ENCODE assay signal across 2 cellular contexts in the genomic region with DNA sequence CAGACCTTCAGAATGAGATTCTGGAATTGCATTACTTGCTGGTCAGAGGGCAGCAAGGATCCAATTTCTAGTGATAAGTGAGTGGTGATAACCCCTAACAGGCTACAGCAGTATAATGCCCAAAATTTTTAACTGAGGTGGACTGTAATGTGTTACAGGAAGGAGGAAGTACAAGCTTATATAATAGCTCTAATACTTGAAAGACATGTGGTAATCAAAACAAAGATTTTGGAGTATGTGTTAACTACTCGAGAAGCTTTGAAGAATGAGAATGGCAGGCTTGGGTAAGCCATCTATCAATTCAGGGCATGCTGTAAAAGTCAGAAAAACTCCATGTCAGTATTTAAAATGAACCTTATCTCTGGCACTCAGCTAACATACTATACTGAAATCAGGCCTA.
TF ChIP-seq lines count a peak whose summit lies in the region.

No MANE protein-coding gene starts in this region.

TF ChIP-seq in SK-N-SH, 30 proteins besides CTCF, POLR2A, EP300 and RAD21 (continued from another document):
- TF ChIP-seq, protein P1, sequence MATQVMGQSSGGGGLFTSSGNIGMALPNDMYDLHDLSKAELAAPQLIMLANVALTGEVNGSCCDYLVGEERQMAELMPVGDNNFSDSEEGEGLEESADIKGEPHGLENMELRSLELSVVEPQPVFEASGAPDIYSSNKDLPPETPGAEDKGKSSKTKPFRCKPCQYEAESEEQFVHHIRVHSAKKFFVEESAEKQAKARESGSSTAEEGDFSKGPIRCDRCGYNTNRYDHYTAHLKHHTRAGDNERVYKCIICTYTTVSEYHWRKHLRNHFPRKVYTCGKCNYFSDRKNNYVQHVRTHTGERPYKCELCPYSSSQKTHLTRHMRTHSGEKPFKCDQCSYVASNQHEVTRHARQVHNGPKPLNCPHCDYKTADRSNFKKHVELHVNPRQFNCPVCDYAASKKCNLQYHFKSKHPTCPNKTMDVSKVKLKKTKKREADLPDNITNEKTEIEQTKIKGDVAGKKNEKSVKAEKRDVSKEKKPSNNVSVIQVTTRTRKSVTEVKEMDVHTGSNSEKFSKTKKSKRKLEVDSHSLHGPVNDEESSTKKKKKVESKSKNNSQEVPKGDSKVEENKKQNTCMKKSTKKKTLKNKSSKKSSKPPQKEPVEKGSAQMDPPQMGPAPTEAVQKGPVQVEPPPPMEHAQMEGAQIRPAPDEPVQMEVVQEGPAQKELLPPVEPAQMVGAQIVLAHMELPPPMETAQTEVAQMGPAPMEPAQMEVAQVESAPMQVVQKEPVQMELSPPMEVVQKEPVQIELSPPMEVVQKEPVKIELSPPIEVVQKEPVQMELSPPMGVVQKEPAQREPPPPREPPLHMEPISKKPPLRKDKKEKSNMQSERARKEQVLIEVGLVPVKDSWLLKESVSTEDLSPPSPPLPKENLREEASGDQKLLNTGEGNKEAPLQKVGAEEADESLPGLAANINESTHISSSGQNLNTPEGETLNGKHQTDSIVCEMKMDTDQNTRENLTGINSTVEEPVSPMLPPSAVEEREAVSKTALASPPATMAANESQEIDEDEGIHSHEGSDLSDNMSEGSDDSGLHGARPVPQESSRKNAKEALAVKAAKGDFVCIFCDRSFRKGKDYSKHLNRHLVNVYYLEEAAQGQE (IDR thresholded peaks at IDR 0.05; ENCODE audit: low read depth, low read length), result no peak
- TF ChIP-seq ELF1 (IDR thresholded peaks at IDR 0.05), result no peak

TF ChIP-seq in SK-N-SH treated with all-trans-retinoic acid at 6 μM for 48 hours, 23 proteins besides CTCF, POLR2A, EP300 and RAD21 (continued from another document):
- TF ChIP-seq, protein P2, sequence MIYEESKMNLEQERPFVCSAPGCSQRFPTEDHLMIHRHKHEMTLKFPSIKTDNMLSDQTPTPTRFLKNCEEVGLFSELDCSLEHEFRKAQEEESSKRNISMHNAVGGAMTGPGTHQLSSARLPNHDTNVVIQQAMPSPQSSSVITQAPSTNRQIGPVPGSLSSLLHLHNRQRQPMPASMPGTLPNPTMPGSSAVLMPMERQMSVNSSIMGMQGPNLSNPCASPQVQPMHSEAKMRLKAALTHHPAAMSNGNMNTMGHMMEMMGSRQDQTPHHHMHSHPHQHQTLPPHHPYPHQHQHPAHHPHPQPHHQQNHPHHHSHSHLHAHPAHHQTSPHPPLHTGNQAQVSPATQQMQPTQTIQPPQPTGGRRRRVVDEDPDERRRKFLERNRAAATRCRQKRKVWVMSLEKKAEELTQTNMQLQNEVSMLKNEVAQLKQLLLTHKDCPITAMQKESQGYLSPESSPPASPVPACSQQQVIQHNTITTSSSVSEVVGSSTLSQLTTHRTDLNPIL (CRISPR knock-in tag; IDR thresholded peaks at IDR 0.05; ENCODE audit: low read depth), result no peak
- TF ChIP-seq ZFP3 (CRISPR knock-in tag; IDR thresholded peaks at IDR 0.05), result no peak
- TF ChIP-seq CSDC2 (CRISPR knock-in tag; IDR thresholded peaks at IDR 0.05), result no peak
- no peak for TF ChIP-seq RARB (CRISPR knock-in tag; IDR thresholded peaks at IDR 0.05)
- TF ChIP-seq ZFP30 (CRISPR knock-in tag; IDR thresholded peaks at IDR 0.05), result no peak
- TF ChIP-seq ARNTL (CRISPR knock-in tag; IDR thresholded peaks at IDR 0.05; ENCODE audit: borderline replicate concordance, low read depth), result no peak
- no peak for TF ChIP-seq SNAI2 (CRISPR knock-in tag; IDR thresholded peaks at IDR 0.05)
- TF ChIP-seq ESRRG (CRISPR knock-in tag; IDR thresholded peaks at IDR 0.05), result no peak
- no peak for TF ChIP-seq ZNF70 (CRISPR knock-in tag; IDR thresholded peaks at IDR 0.05)
TF ChIP-seq in SK-N-SH treated with all-trans-retinoic acid at 6 μM for 48 hours: peak in this region for 0.
